In the genomic region with DNA sequence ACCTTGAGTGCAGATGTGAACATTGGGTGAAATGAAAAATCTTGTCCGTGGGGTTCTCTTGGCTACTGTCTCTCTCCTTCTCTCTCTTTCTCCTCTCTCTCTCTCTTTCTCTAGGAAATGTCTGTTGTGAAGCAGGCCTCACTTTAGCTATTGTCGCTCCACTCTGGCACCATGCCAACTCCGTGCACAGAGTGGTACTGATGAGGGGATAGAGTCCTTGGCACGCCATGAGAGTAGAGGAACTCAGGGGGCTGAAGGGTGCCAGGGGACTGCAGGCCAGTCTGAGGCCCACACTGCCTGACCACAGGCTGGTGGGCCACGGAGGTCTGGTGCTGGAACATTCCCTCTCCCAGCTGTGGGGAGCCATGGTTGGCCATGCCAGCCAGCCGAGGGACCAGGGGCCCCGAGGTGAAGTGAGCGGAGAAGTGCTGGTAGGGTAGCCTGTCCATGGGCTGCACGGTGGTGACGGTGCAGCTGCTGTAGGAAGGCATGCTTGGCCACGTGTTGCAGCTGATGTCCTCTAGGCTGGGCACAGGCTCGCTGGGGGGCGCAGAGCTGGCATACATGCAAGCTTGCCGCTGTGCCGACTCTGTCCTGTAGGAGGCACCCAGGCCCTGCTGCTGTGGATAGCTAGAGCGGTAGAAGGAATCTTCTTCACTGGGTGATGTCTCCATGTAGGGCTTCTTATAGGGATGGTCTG, we compare ENCODE assay signal across 11 cellular contexts. TPM values are rescaled to one million over a fixed set of nuclear protein-coding genes. Genes with fewer than 3 reads are reported as not detected.
A peak's percentile ranks its signal among the peaks of the same experiment; 100 is the strongest.
DNase-seq lines count a peak whose midpoint lies in the region; ATAC-seq and TF ChIP-seq lines count a peak whose summit lies in the region.
"Had no signal": no experiment of that assay in that cellular context is flagged by ENCODE, and none has a peak within 500 bp of the region (broad histone marks: within the 10 kb centered on the region; RNA-seq: fewer than 3 reads in every experiment).

No MANE protein-coding gene starts in this region.

- ATAC-seq in HG02973 (IDR thresholded peaks at IDR 0.05; ENCODE audit: unreplicated experiment) (no peak), GM19467 (IDR thresholded peaks at IDR 0.05; ENCODE audit: unreplicated experiment) (no peak)

- POLR2A ChIA-PET in A673 (lab: Charles Lee; ENCODE audit: low non-redundant PET): no interaction called here

- no peaks in the 10 kb centered on the region for H3K4me1 ChIP-seq in A673 (ENCODE audit: insufficient read depth, low read length, poor library complexity, severe bottlenecking)
- peaks cover 0 to 4% of the 10 kb centered on the region in 2 donors for H3K4me1 ChIP-seq in right atrium auricular region
- H3K4me1 ChIP-seq in adrenal gland (replicated peaks in 1 of 2): no peaks in the 10 kb centered on the region

- WGBS in adrenal gland, 4 donors: 56 to 70% (median 62%) methylated on average over 5 to 16 of the region's 16 CpGs

- BruUV-seq in A673 (replicated peaks; lab: Mats Ljungman, UMichigan): no TSS peak

- CTCF ChIA-PET in A673 (lab: Charles Lee): interaction anchor here (1.1 kb wide), 1 partner anchor 153 kb away, joined by 3 read pairs; no protein-coding TSS in a partner anchor

- no peaks in the 10 kb centered on the region for H3K36me3 ChIP-seq in A673 (ENCODE audit: insufficient read depth, low read length, poor library complexity, severe bottlenecking)
- H3K36me3 ChIP-seq in right atrium auricular region: peaks cover 61% of the 10 kb centered on the region
- no peaks in the 10 kb centered on the region for H3K36me3 ChIP-seq in adrenal gland (replicated peaks in 1 of 2)

- TF ChIP-seq CTCF in A673 (conservative IDR thresholded peaks at IDR 0.05; ENCODE audit: low read depth, low read length) (peak; percentile 49), GM12874 (IDR thresholded peaks at IDR 0.05; ENCODE audit: insufficient read depth, low read depth, low read length) (peak; percentile 42; the same call in 1 of the 2 replicates), right atrium auricular region (IDR thresholded peaks at IDR 0.05) (peak; percentile 12 to 52), adrenal gland (IDR thresholded peaks at IDR 0.05) (no peak)

- H3K27ac ChIP-seq in A673 (ENCODE audit: low read depth, low read length, poor library complexity, severe bottlenecking) (no peak overlapping the region), right atrium auricular region (no peak overlapping the region), adrenal gland (no peak overlapping the region)

- H3K27me3 ChIP-seq in A673 (replicated peaks; ENCODE audit: insufficient read depth, low read depth, low read length, poor library complexity) (no peaks in the 10 kb centered on the region), right atrium auricular region (no peaks in the 10 kb centered on the region), adrenal gland (peaks cover 17% of the 10 kb centered on the region)

- TF ChIP-seq POLR2A in adrenal gland (IDR thresholded peaks at IDR 0.05): no peak

- H3K9me3 ChIP-seq in A673 (ENCODE audit: low read depth, low read length, poor library complexity, severe bottlenecking) (no peaks in the 10 kb centered on the region), right atrium auricular region (no peaks in the 10 kb centered on the region), adrenal gland (replicated peaks in 1 of 3) (no peaks in the 10 kb centered on the region)

- DNase-seq in A673 (ENCODE audit: low spot score): peak; percentile 33
- peak; percentile 0 for DNase-seq in RPMI7951 (ENCODE audit: low read depth)
- no peak for DNase-seq in right atrium auricular region (ENCODE audit: low spot score)
- no peak for DNase-seq in adrenal gland
- DNase-seq in DMS153 treated with DMSO at 0.1 percent for 48 hours (lab: John Stamatoyannopoulos, UW; ENCODE audit: unreplicated experiment): no peak
- DNase-seq: CD4-positive, alpha-beta T cell; NCI-H510A; stimulated activated CD4-positive, alpha-beta T cell treated with anti-CD3 and anti-CD28 coated beads, Interleukin-12 subunit alpha, Interleukin-12 subunit beta, amount 100 ng/mL, for 4 hours had no signal

- intact Hi-C loops in A673 (cut with micrococcal nuclease; ENCODE audit: unreplicated experiment) (no loop called here), adrenal gland (cut with DNase I) (no loop called here)

- no peak overlapping the region for H3K4me3 ChIP-seq in A673 (ENCODE audit: low read depth, low read length, poor library complexity, severe bottlenecking)
- H3K4me3 ChIP-seq in right atrium auricular region: no peak overlapping the region
- no peak overlapping the region for H3K4me3 ChIP-seq in adrenal gland

RNA-seq across cellular contexts. Expression of gene TBX5, which starts 50.4 kb away (rescaled TPM):
- total RNA-seq in A673 (2021) (1.2 and 2.1 TPM in 2 replicates), right atrium auricular region (100 to 1,000 TPM; 238 to 345 TPM), adrenal gland (under 1 TPM in 2 of 8 donors, not detected in 6; 0.17 to 0.27 TPM)
- total RNA-seq in RPMI7951 (2014; rRNA removed; shearing (Covaris generic)): not detected in 2 replicates
- under 1 TPM in 1 of 3 donors, not detected in 2; 0.07 TPM for polyA plus RNA-seq in adrenal gland
- total RNA-seq: CD4-positive, alpha-beta T cell had no signal

Comparison
In these comparisons a context has a peak if more than half of its experiments do, and no peak if none do; other contexts are left out.
1. DNase-seq: peak in A673 (single experiment) and RPMI7951 (single experiment); none in right atrium auricular region (single experiment), adrenal gland (0 of 7) and DMS153 treated with DMSO at 0.1 percent for 48 hours (single experiment).
2. CTCF ChIP-seq: peak in A673 (single experiment), GM12874 (single experiment) and right atrium auricular region (2 of 2); none in adrenal gland (0 of 6).
3. RNA of gene TBX5, which starts 50.4 kb away (total RNA-seq): 238 to 345 TPM in right atrium auricular region; 1.2 to 2.1 TPM in A673, not detected in RPMI7951 and 0.17 to 0.27 TPM in adrenal gland; every median in the first group is over 10 times any median in the second.